ENCODE assay signal across 8 cellular contexts in genomic region chr6:52663120-52663934, GRCh38. TPM values are rescaled to one million over a fixed set of nuclear protein-coding genes. Genes with fewer than 3 reads are reported as not detected.
A peak's percentile ranks its signal among the peaks of the same experiment; 100 is the strongest.
DNase-seq lines count a peak whose midpoint lies in the region; ATAC-seq and TF ChIP-seq lines count a peak whose summit lies in the region.

No MANE protein-coding gene starts in this region.

- no peak for TF ChIP-seq POLR2A in body of pancreas (IDR thresholded peaks at IDR 0.05)

- DNase-seq in GM03348 (ENCODE audit: low spot score): peak; percentile 73
- DNase-seq in NCI-H1417 treated with DMSO at 0.1 percent for 48 hours (lab: John Stamatoyannopoulos, UW): peak; percentile 56
- DNase-seq in T-helper 2 cell treated with Interferon-gamma antibody and Interleukin-4, amounts not matched to agents 5 μg/mL and 100 μg/mL, for 36 hours (ENCODE audit: low spot score): peak; percentile 51
- DNase-seq in body of pancreas: peak; percentile 47 to 65 (median 58)

- H3K4me1 Mint-ChIP-seq in T-helper 2 cell treated with Interferon-gamma antibody and Interleukin-4, amounts not matched to agents 5 μg/mL and 100 μg/mL, for 36 hours (ENCODE audit: low read depth): peaks cover 10% of the 10 kb centered on the region

- no peak overlapping the region for H3K27ac Mint-ChIP-seq in T-helper 2 cell treated with Interferon-gamma antibody and Interleukin-4, amounts not matched to agents 5 μg/mL and 100 μg/mL, for 36 hours

- no peaks in the 10 kb centered on the region for H3K9me3 Mint-ChIP-seq in T-helper 2 cell treated with Interferon-gamma antibody and Interleukin-4, amounts not matched to agents 5 μg/mL and 100 μg/mL, for 36 hours

- WGBS in body of pancreas, 2 donors: 9 to 10% methylated on average over 12 of the region's 12 CpGs

- TF ChIP-seq CTCF in body of pancreas (IDR thresholded peaks at IDR 0.05): peak; percentile 50 to 96 (median 91)

- H3K4me3 ChIP-seq in body of pancreas (peak overlapping the region in 1 of 2 donors; percentile 34), iPS-18c (ENCODE audit: insufficient read depth, low read depth, low read length) (peak overlapping the region; percentile 62; the same call in 1 of the 2 replicates), skin epidermis (peak overlapping the region; percentile 52 to 76 (median 69))

- H3K36me3 Mint-ChIP-seq in T-helper 2 cell treated with Interferon-gamma antibody and Interleukin-4, amounts not matched to agents 5 μg/mL and 100 μg/mL, for 36 hours (ENCODE audit: low read depth): peaks cover 4% of the 10 kb centered on the region

- intact Hi-C loops in body of pancreas (cut with DNase I): loop anchor here (5.0 kb wide), 1 partner anchor 251 kb away; no protein-coding TSS in a partner anchor

- ATAC-seq in HG02642 (IDR thresholded peaks at IDR 0.05; ENCODE audit: poor library complexity, unreplicated experiment) (peak; percentile 29), body of pancreas (peak; percentile 73), GM21367 (IDR thresholded peaks at IDR 0.05; ENCODE audit: unreplicated experiment) (no peak)

- peaks cover 24% of the 10 kb centered on the region for H3K4me1 ChIP-seq in body of pancreas

- H3K27ac ChIP-seq in body of pancreas (peak overlapping the region in 3 of 4 donors; percentile 68 to 83 (median 82)), skin epidermis (peak overlapping the region in 6 of 21 experiments; percentile 7 to 44 (median 27))

- no peaks in the 10 kb centered on the region for H3K27me3 ChIP-seq in body of pancreas

- H3K27me3 Mint-ChIP-seq in T-helper 2 cell treated with Interferon-gamma antibody and Interleukin-4, amounts not matched to agents 5 μg/mL and 100 μg/mL, for 36 hours (ENCODE audit: low read depth): no peaks in the 10 kb centered on the region

- no peak overlapping the region for H3K4me3 Mint-ChIP-seq in T-helper 2 cell treated with Interferon-gamma antibody and Interleukin-4, amounts not matched to agents 5 μg/mL and 100 μg/mL, for 36 hours

- H3K36me3 ChIP-seq in body of pancreas (replicated peaks in 1 of 2; ENCODE audit: insufficient read depth in 1 of 2, low read depth in 2 of 2): no peaks in the 10 kb centered on the region

- H3K9me3 ChIP-seq in body of pancreas (no peaks in the 10 kb centered on the region), iPS-18c (ENCODE audit: control insufficient read depth, insufficient read depth, low read length) (no peaks in the 10 kb centered on the region)

RNA-seq across cellular contexts. Expression of gene TMEM14A, which starts 7.6 kb away (rescaled TPM):
- total RNA-seq in body of pancreas: 10 to 100 TPM; 14.8 to 33.2 TPM
